In genomic region chr11:46485852-46486443, GRCh38 we compare ENCODE assay signal across 17 cellular contexts.
"Had no signal": no experiment of that assay in that cellular context is flagged by ENCODE, and none has a peak within 500 bp of the region (broad histone marks: within the 10 kb centered on the region; RNA-seq: fewer than 3 reads in every experiment).

No MANE protein-coding gene starts in this region.

- H3K4me3 ChIP-seq: esophagus squamous epithelium, lung, skin epidermis, transverse colon had no signal

- H3K27me3 Mint-ChIP-seq: activated naive CD8-positive, alpha-beta T cell treated with anti-CD3 and anti-CD28 coated beads, Interleukin-2, amount 10 ng/mL, durations not matched to agents 7 days and 5 days had no signal

- ATAC-seq: activated CD4-positive, CD25-positive, alpha-beta regulatory T cell treated with anti-CD3 and anti-CD28 coated beads, Interleukin-2, amount 50 U/mL, for 24 hours; right cardiac atrium; stimulated activated naive CD8-positive, alpha-beta T cell treated with anti-CD3 and anti-CD28 coated beads, Interleukin-15, Interleukin-2, amounts not matched to agents 100 U/mL and 50 U/mL, for 24 hours had no signal

- DNase-seq: activated naive CD8-positive, alpha-beta T cell treated with anti-CD3 and anti-CD28 coated beads, Interleukin-2, amount 10 ng/mL, durations not matched to agents 7 days and 5 days; cortex of kidney; effector CD4-positive, alpha-beta T cell; esophagus squamous epithelium; midbrain; right cardiac atrium; stimulated activated CD4-positive, alpha-beta T cell treated with anti-CD3 and anti-CD28 coated beads, Interleukin-4, amount 100 ng/mL, for 4 hours; stimulated activated CD8-positive, alpha-beta memory T cell treated with anti-CD3 and anti-CD28 coated beads, Interleukin-4, amount 100 ng/mL, for 48 hours; stimulated activated naive CD8-positive, alpha-beta T cell treated with anti-CD3 and anti-CD28 coated beads, Interleukin-15, Interleukin-2, amounts not matched to agents 100 U/mL and 50 U/mL, for 24 hours; T1000; transverse colon had no signal

- H3K27me3 ChIP-seq: esophagus squamous epithelium, transverse colon had no signal

- H3K9me3 ChIP-seq: esophagus squamous epithelium, transverse colon had no signal

- H3K4me3 Mint-ChIP-seq: activated naive CD8-positive, alpha-beta T cell treated with anti-CD3 and anti-CD28 coated beads, Interleukin-2, amount 10 ng/mL, durations not matched to agents 7 days and 5 days; activated T-helper 1 cell treated with anti-CD3 and anti-CD28 coated beads, Interleukin-12 subunit alpha, Interleukin-12 subunit beta, Interleukin-2, Interleukin-4 antibody, amounts not matched to agents 30 ng/mL and 10 ng/mL and 1 ng/mL, durations not matched to agents 14 hours and 24 hours and 36 hours had no signal

- H3K9me3 Mint-ChIP-seq: activated naive CD8-positive, alpha-beta T cell treated with anti-CD3 and anti-CD28 coated beads, Interleukin-2, amount 10 ng/mL, durations not matched to agents 7 days and 5 days; activated T-helper 1 cell treated with anti-CD3 and anti-CD28 coated beads, Interleukin-12 subunit alpha, Interleukin-12 subunit beta, Interleukin-2, Interleukin-4 antibody, amounts not matched to agents 30 ng/mL and 10 ng/mL and 1 ng/mL, durations not matched to agents 14 hours and 24 hours and 36 hours; brain had no signal

- H3K27ac ChIP-seq: esophagus squamous epithelium, parathyroid adenoma, skin epidermis, transverse colon had no signal

- H3K27ac Mint-ChIP-seq: activated naive CD8-positive, alpha-beta T cell treated with anti-CD3 and anti-CD28 coated beads, Interleukin-2, amount 10 ng/mL, durations not matched to agents 7 days and 5 days; activated T-helper 1 cell treated with anti-CD3 and anti-CD28 coated beads, Interleukin-12 subunit alpha, Interleukin-12 subunit beta, Interleukin-2, Interleukin-4 antibody, amounts not matched to agents 30 ng/mL and 10 ng/mL and 1 ng/mL, durations not matched to agents 14 hours and 24 hours and 36 hours had no signal
